In the genomic region with DNA sequence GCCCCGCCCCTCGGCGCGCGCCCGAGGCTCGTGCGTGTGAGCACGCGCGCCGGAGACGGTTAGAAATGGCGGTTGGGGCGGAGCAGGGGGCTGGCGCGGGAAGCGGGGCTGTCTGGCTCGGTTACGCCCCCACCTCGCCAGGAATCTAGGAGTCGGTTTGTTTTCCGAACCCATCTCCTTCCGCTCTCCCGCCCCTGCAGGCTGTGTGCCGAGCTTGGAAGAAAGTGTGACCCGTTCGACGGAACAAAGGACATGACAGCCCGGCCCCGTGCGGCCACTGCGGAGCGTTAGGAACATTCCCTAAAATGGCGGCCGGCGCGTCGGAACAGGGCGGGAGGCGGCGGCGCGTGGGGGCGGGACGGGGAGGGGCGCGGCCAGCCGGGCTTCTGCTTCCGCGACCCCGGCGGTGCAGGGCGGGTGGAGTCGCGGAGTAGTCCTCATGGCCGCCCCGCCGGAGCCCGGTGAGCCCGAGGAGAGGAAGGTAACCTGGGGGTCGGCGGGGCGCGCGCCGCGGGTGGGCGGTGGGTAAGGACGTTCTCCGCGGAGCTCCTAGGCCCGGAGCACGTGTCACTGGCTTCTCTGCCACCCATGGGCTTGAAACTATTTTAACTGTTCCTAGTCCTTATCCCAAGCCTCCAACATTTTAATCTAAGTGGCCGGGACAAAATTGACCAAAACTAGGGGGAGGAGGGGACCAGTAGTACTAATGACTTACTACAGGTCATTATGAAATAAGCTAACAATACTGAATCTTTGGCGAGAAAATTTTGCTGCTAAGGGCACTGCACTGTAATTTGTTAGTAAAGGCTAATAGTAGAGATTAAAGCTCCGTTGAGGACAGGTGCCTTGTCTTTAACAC, we compare ENCODE assay signal across 8 cellular contexts. TPM values are rescaled to one million over a fixed set of nuclear protein-coding genes. Genes with fewer than 3 reads are reported as not detected.
DNase-seq lines count a peak whose midpoint lies in the region; ATAC-seq and TF ChIP-seq lines count a peak whose summit lies in the region.

A gene with protein sequence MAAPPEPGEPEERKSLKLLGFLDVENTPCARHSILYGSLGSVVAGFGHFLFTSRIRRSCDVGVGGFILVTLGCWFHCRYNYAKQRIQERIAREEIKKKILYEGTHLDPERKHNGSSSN (plus strand): TSS at position 383 of the 859 bp plus-strand sequence. CDS start 57 bp downstream, at position 440.

- no peaks in the 10 kb centered on the region for H3K9me3 Mint-ChIP-seq in activated B cell treated with CpG ODN at 0.5 μM for 24 hours

- peaks cover 48% of the 10 kb centered on the region for H3K36me3 Mint-ChIP-seq in activated B cell treated with CpG ODN at 0.5 μM for 24 hours (ENCODE audit: low read depth)

- H3K27me3 ChIP-seq in kidney epithelial cell (ENCODE audit: control insufficient read depth, insufficient read depth, low read length), result no peaks in the 10 kb centered on the region

- H3K36me3 ChIP-seq in kidney epithelial cell (ENCODE audit: control insufficient read depth, insufficient read depth, low read length), result no peaks in the 10 kb centered on the region

- peak within 1 kb of the TSS; percentile 97 for H3K4me3 Mint-ChIP-seq in activated B cell treated with CpG ODN at 0.5 μM for 24 hours

- peaks cover 56% of the 10 kb centered on the region for H3K4me1 Mint-ChIP-seq in activated B cell treated with CpG ODN at 0.5 μM for 24 hours

- H3K27me3 Mint-ChIP-seq in activated B cell treated with CpG ODN at 0.5 μM for 24 hours, result no peaks in the 10 kb centered on the region

- H3K4me3 ChIP-seq in AG04449 (ENCODE audit: low read depth, low read length) (peak within 1 kb of the TSS; percentile 73), kidney epithelial cell (ENCODE audit: low read depth, low read length) (peak within 1 kb of the TSS; percentile 78)

- CTCF ChIA-PET in AG04449 (lab: Yijun Ruan, JAX) (interaction anchor here (0.8 to 4.9 kb wide), 4 partner anchors 23 to 231 kb away, joined by 3 to 18 read pairs (median 10); no protein-coding TSS in a partner anchor), activated B cell treated with CpG ODN at 0.5 μM for 24 hours (lab: Charles Lee) (interaction anchor here (0.9 to 5.3 kb wide), 6 partner anchors 22 to 207 kb away, joined by 3 to 34 read pairs (median 8); a partner anchor contains a TSS)

- POLR2A ChIA-PET in AG04449 (lab: Yijun Ruan, JAX) (interaction anchor here (1.0 to 2.7 kb wide), 7 partner anchors 9 to 320 kb away, joined by 3 to 16 read pairs (median 5); a partner anchor contains a TSS), activated B cell treated with CpG ODN at 0.5 μM for 24 hours (lab: Charles Lee) (interaction anchor here (0.6 to 8.4 kb wide), 32 partner anchors 9 to 787 kb away, joined by 3 to 364 read pairs (median 8); a partner anchor contains a TSS)

- intact Hi-C loops in activated B cell treated with CpG ODN at 0.5 μM for 24 hours (cut with micrococcal nuclease), result loop anchor here (1.0 to 10.0 kb wide), 10 partner anchors 8 to 1739 kb away; a partner anchor contains a TSS

- H3K27ac Mint-ChIP-seq in activated B cell treated with CpG ODN at 0.5 μM for 24 hours, result peak within 1 kb of the TSS; percentile 99

- TF ChIP-seq CTCF in AG04449 (IDR thresholded peaks at IDR 0.05; ENCODE audit: insufficient read depth, low read length, missing control alignments) (no peak), activated B cell treated with CpG ODN at 0.5 μM for 24 hours (IDR thresholded peaks at IDR 0.05) (no peak), kidney epithelial cell (IDR thresholded peaks at IDR 0.05; ENCODE audit: insufficient read depth, low read length, poor library complexity, severe bottlenecking) (no peak)

- ATAC-seq in GM18858 (IDR thresholded peaks at IDR 0.05; ENCODE audit: unreplicated experiment) (peak; percentile 49), HG03095 (IDR thresholded peaks at IDR 0.05; ENCODE audit: unreplicated experiment) (peak; percentile 55), activated B cell treated with CpG ODN at 0.5 μM for 24 hours (ENCODE audit: low read depth) (peak; percentile 66)

- no peak for DNase-seq in AG04449 (ENCODE audit: low read depth, low spot score)
- DNase-seq in NCI-H2196 treated with DMSO at 0.1 percent for 48 hours (lab: John Stamatoyannopoulos, UW; ENCODE audit: unreplicated experiment), result peak; percentile 60
- DNase-seq in activated B cell treated with CpG ODN at 0.5 μM for 24 hours, result peak; percentile 95
- DNase-seq in cerebellar cortex (ENCODE audit: low spot score), result peak; percentile 91
- no peak for DNase-seq in kidney epithelial cell (ENCODE audit: low read depth)
- DNase-seq in stimulated activated CD4-positive, alpha-beta T cell treated with anti-CD3 and anti-CD28 coated beads, Interleukin-15, amount 100 ng/mL, for 24 hours, result peak; percentile 92

RNA-seq across cellular contexts. Expression of the gene that starts here (rescaled TPM):
- total RNA-seq in activated B cell treated with CpG ODN at 0.5 μM for 24 hours, result 37.1 and 37.6 TPM in 2 replicates
- total RNA-seq in kidney epithelial cell, result 25.1 and 30.2 TPM in 2 replicates

Comparison
In these comparisons a context has a peak if more than half of its experiments do, and no peak if none do; other contexts are left out.
1. DNase-seq: peak in NCI-H2196 treated with DMSO at 0.1 percent for 48 hours (single experiment), activated B cell treated with CpG ODN at 0.5 μM for 24 hours (single experiment), cerebellar cortex (single experiment) and stimulated activated CD4-positive, alpha-beta T cell treated with anti-CD3 and anti-CD28 coated beads, Interleukin-15, amount 100 ng/mL, for 24 hours (single experiment); none in AG04449 (single experiment) and kidney epithelial cell (single experiment).
2. Peak in every context shown above with its lines, with median percentiles within 50 percentile points of each other: ATAC-seq.